Comparison of ENCODE assay signal across 19 cellular contexts in the genomic region with DNA sequence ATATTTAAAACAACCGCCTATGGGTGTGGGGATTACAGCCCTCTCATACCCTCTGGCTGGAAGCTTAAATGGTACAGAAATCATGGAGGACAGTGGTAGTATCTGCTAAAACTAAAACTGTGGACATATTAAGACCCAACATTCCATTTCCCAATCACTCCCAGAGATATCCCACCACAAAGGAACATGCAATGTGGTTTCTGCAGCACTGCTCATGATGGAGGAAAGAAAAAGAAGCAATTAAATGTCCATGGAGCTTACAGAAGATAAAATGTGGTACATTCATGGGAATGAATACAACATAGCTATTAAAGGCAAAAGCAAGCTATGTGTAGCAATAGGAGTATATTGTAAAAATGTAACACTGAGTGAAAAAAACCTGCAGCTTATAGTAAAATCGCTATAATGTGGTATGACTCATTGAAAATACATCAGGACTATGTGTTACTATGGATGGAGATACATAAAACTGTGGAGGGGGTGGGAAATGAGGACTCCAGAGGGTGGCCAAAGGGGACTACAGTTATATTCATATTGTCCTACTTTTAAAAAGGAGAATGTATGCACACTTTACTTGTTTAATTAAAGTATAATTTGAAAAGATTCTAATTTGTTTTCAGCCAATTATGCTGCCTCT. TPM values are rescaled to one million over a fixed set of nuclear protein-coding genes. Genes with fewer than 3 reads are reported as not detected.
"Had no signal": no experiment of that assay in that cellular context is flagged by ENCODE, and none has a peak within 500 bp of the region (broad histone marks: within the 10 kb centered on the region; RNA-seq: fewer than 3 reads in every experiment).

No MANE protein-coding gene starts in this region.

- H3K27me3 ChIP-seq: esophagus muscularis mucosa, hepatocyte, sigmoid colon, upper lobe of right lung had no signal

- H3K9me3 ChIP-seq: esophagus muscularis mucosa, sigmoid colon, upper lobe of right lung had no signal

- ATAC-seq: activated CD8-positive, alpha-beta memory T cell treated with anti-CD3 and anti-CD28 coated beads, Interleukin-2, amount 10 ng/mL, durations not matched to agents 7 days and 5 days; left colon; stimulated activated naive B cell treated with anti-CD40 and anti-IgM and Interleukin-4, amounts not matched to agents 10 μg/mL and 1 μg/mL and 100 μg/mL, for 72 hours; upper lobe of right lung had no signal

- H3K27ac ChIP-seq: esophagus muscularis mucosa, hepatocyte, parathyroid adenoma, sigmoid colon, upper lobe of right lung had no signal

- H3K9ac ChIP-seq: parathyroid adenoma had no signal

- H3K36me3 ChIP-seq: upper lobe of right lung had no signal

- FAIRE-seq: endothelial cell of umbilical vein, islet of Langerhans, TTC549 had no signal

- DNase-seq: activated CD4-positive, alpha-beta memory T cell treated with anti-CD3 and anti-CD28 coated beads for 36 hours; activated CD4-positive, alpha-beta T cell treated with anti-CD3 and anti-CD28 coated beads for 4 hours; activated CD8-positive, alpha-beta memory T cell treated with anti-CD3 and anti-CD28 coated beads, Interleukin-2, amount 10 ng/mL, durations not matched to agents 7 days and 5 days; activated naive CD4-positive, alpha-beta T cell; aorta; cortex of kidney; effector CD8-positive, alpha-beta T cell; left colon; stimulated activated naive B cell treated with anti-CD40 and anti-IgM and Interleukin-4, amounts not matched to agents 10 μg/mL and 1 μg/mL and 100 μg/mL, for 72 hours; T-helper 2 cell; upper lobe of right lung had no signal

- H3K4me1 ChIP-seq: parathyroid adenoma, upper lobe of right lung had no signal

- H3K4me3 ChIP-seq: esophagus muscularis mucosa, hepatocyte, lung, sigmoid colon, upper lobe of right lung had no signal

RNA-seq across cellular contexts. Expression of gene NNAT, which starts 22.9 kb away (rescaled TPM):
- total RNA-seq: activated CD8-positive, alpha-beta memory T cell treated with anti-CD3 and anti-CD28 coated beads, Interleukin-2, amount 10 ng/mL, durations not matched to agents 7 days and 5 days; hepatocyte had no signal
